Comparison of ENCODE assay signal across 3 cellular contexts in the genomic region with DNA sequence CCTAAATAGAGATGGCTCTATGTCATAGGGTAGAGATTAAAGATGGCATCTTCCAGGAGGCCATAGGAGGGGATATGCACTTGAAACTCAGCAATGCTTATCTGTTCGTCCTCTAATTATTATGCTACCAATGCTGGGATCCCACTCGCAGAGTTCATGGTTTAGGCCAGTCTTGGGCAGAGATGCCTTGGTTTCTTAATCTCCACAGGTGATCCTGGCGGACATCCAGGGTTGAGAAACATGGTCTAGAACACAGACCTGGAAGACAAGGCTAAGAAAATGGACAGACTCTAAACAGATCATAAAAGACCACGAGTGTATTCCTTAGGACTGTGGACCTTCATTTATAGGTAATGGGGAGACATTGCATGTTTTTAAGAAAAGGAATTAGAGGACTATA.
"Had no signal": no experiment of that assay in that cellular context is flagged by ENCODE, and none has a peak within 500 bp of the region (broad histone marks: within the 10 kb centered on the region; RNA-seq: fewer than 3 reads in every experiment).

No MANE protein-coding gene starts in this region.

- DNase-seq: GDM1, GF-D8 had no signal

- H3K4me3 ChIP-seq: GM12878 had no signal
